In genomic region chr2:76197428-76197827, GRCh38 we compare ENCODE assay signal across 17 cellular contexts.
DNase-seq lines count a peak whose midpoint lies in the region; ATAC-seq and TF ChIP-seq lines count a peak whose summit lies in the region.
"Had no signal": no experiment of that assay in that cellular context is flagged by ENCODE, and none has a peak within 500 bp of the region (broad histone marks: within the 10 kb centered on the region; RNA-seq: fewer than 3 reads in every experiment).

No MANE protein-coding gene starts in this region.

- H3K27me3 Mint-ChIP-seq in GM23338 (ENCODE audit: insufficient read depth, low read depth, poor library complexity) (peaks cover 4% of the 10 kb centered on the region), neural progenitor cell (ENCODE audit: insufficient read depth, low read depth) (no peaks in the 10 kb centered on the region)
- H3K27me3 Mint-ChIP-seq: CD8-positive, alpha-beta memory T cell had no signal

- CTCF ChIA-PET in PC-3 (lab: Charles Lee): no interaction called here

- no peaks in the 10 kb centered on the region for H3K9me2 ChIP-seq in GM23338 (ENCODE audit: insufficient read depth)
- no peaks in the 10 kb centered on the region for H3K9me2 ChIP-seq in PC-3 (replicated peaks; ENCODE audit: low read length)

- H3K4me1 Mint-ChIP-seq in GM23338 (no peaks in the 10 kb centered on the region; the same call in 2 of the 3 replicates), neural progenitor cell (no peaks in the 10 kb centered on the region)
- H3K4me1 Mint-ChIP-seq: CD8-positive, alpha-beta memory T cell had no signal

- intact Hi-C loops in PC-3 (cut with micrococcal nuclease): loop anchor here (5.0 kb wide), 1 partner anchor 410 kb away; no protein-coding TSS in a partner anchor

- H3K27ac Mint-ChIP-seq in GM23338: no peak overlapping the region
- H3K27ac Mint-ChIP-seq in neural progenitor cell: no peak overlapping the region
- H3K27ac Mint-ChIP-seq: CD8-positive, alpha-beta memory T cell; HFFc6 had no signal

- H3K9me3 ChIP-seq in ES-I3 (ENCODE audit: control insufficient read depth, insufficient read depth, low read length) (no peaks in the 10 kb centered on the region), PC-3 (ENCODE audit: low read length) (no peaks in the 10 kb centered on the region), neural progenitor cell (ENCODE audit: low read depth) (no peaks in the 10 kb centered on the region)
- H3K9me3 ChIP-seq: BLaER1, MG63 had no signal

- no peaks in the 10 kb centered on the region for H3K79me2 ChIP-seq in GM23338 (replicated peaks; ENCODE audit: insufficient read depth)
- no peaks in the 10 kb centered on the region for H3K79me2 ChIP-seq in PC-3 (ENCODE audit: low read length)
- no peaks in the 10 kb centered on the region for H3K79me2 ChIP-seq in neural progenitor cell (ENCODE audit: low read depth)

- DNase-seq in GM23338 (ENCODE audit: low spot score): peak; percentile 15
- DNase-seq in PC-3: no peak
- peak; percentile 4 for DNase-seq in neural progenitor cell (ENCODE audit: low spot score)
- DNase-seq in HuH-7.5 (ENCODE audit: low spot score): no peak
- no peak for DNase-seq in hypothalamus (lab: John Stamatoyannopoulos, UW)
- no peak for DNase-seq in activated effector memory CD4-positive, alpha-beta T cell treated with Interleukin-2 at 50 U/mL for 16 hours
- DNase-seq: GF-D8, GOT3, NCI-H2081 treated with DMSO at 0.1 percent for 48 hours, NCI-H774 had no signal

- ATAC-seq in GM23338 (peak; percentile 50), PC-3 (no peak), GM21381 (IDR thresholded peaks at IDR 0.05; ENCODE audit: unreplicated experiment) (no peak)

- H3K9me3 Mint-ChIP-seq in GM23338 (no peaks in the 10 kb centered on the region), neural progenitor cell (no peaks in the 10 kb centered on the region)

- H3K4me2 ChIP-seq in GM23338: peak overlapping the region; percentile 16; the same call in 1 of the 2 replicates
- peak overlapping the region; percentile 49 for H3K4me2 ChIP-seq in PC-3 (ENCODE audit: low read length)
- H3K4me2 ChIP-seq in neural progenitor cell: no peak overlapping the region
- H3K4me2 ChIP-seq: BLaER1, KMS-11 had no signal

- H3K36me3 ChIP-seq in ES-I3 (ENCODE audit: insufficient read depth, low read length) (no peaks in the 10 kb centered on the region), GM23338 (ENCODE audit: insufficient read depth) (no peaks in the 10 kb centered on the region), PC-3 (ENCODE audit: low read depth, low read length) (no peaks in the 10 kb centered on the region), neural progenitor cell (no peaks in the 10 kb centered on the region)
- H3K36me3 ChIP-seq: BLaER1, MG63 had no signal

- H4K20me1 ChIP-seq in GM23338 (replicated peaks; ENCODE audit: insufficient read depth) (no peaks in the 10 kb centered on the region), PC-3 (ENCODE audit: low read length) (no peaks in the 10 kb centered on the region), neural progenitor cell (ENCODE audit: low read depth) (no peaks in the 10 kb centered on the region)
- H4K20me1 ChIP-seq: BLaER1 had no signal

- H3F3A ChIP-seq in GM23338 (replicated peaks; ENCODE audit: low read depth) (no peaks in the 10 kb centered on the region), PC-3 (ENCODE audit: low read length, unreplicated experiment) (no peaks in the 10 kb centered on the region), neural progenitor cell (ENCODE audit: low read depth) (no peaks in the 10 kb centered on the region)

- H2AFZ ChIP-seq in GM23338 (peak overlapping the region; percentile 81), PC-3 (ENCODE audit: low read length) (peak overlapping the region; percentile 60), neural progenitor cell (replicated peaks) (peak overlapping the region; percentile 95)

- peak overlapping the region; percentile 37; the same call in 1 of the 2 replicates for H3K9ac ChIP-seq in ES-I3 (ENCODE audit: low read depth, low read length)
- H3K9ac ChIP-seq in PC-3 (ENCODE audit: low read length): no peak overlapping the region
- H3K9ac ChIP-seq in neural progenitor cell: no peak overlapping the region
- H3K9ac ChIP-seq: BLaER1, KMS-11 had no signal

- H3K4me1 ChIP-seq in ES-I3 (ENCODE audit: insufficient read depth, low read length) (no peaks in the 10 kb centered on the region), GM23338 (ENCODE audit: insufficient read depth) (no peaks in the 10 kb centered on the region), PC-3 (ENCODE audit: insufficient read depth, low read length) (no peaks in the 10 kb centered on the region), neural progenitor cell (no peaks in the 10 kb centered on the region)
- H3K4me1 ChIP-seq: BLaER1 had no signal

- no peak overlapping the region for H3K27ac ChIP-seq in GM23338 (ENCODE audit: low read depth)
- no peak overlapping the region for H3K27ac ChIP-seq in PC-3 (ENCODE audit: low read length)
- H3K27ac ChIP-seq in neural progenitor cell: no peak overlapping the region
- H3K27ac ChIP-seq: BLaER1, KMS-11 had no signal

- H3K27me3 ChIP-seq in GM23338 (ENCODE audit: insufficient read depth) (no peaks in the 10 kb centered on the region), PC-3 (ENCODE audit: low read length) (no peaks in the 10 kb centered on the region), neural progenitor cell (no peaks in the 10 kb centered on the region)
- H3K27me3 ChIP-seq: BLaER1 had no signal

- no peak overlapping the region for H3K4me3 Mint-ChIP-seq in GM23338
- no peak overlapping the region for H3K4me3 Mint-ChIP-seq in neural progenitor cell
- H3K4me3 Mint-ChIP-seq: CD8-positive, alpha-beta memory T cell; HFFc6 had no signal

- no TSS peak for BruUV-seq in PC-3 (replicated peaks; lab: Mats Ljungman, UMichigan)

- POLR2A ChIA-PET in PC-3 (lab: Charles Lee; ENCODE audit: unreplicated experiment): no interaction called here

- TF ChIP-seq CTCF in GM23338 (conservative IDR thresholded peaks at IDR 0.05; ENCODE audit: low read depth in 2 of 2): no peak
- TF ChIP-seq CTCF in PC-3 (conservative IDR thresholded peaks at IDR 0.05; ENCODE audit: low read depth, low read length): no peak
- TF ChIP-seq CTCF in neural progenitor cell (IDR thresholded peaks at IDR 0.05): no peak

- no peak overlapping the region for H3K4me3 ChIP-seq in GM23338
- H3K4me3 ChIP-seq in PC-3 (ENCODE audit: low read length): peak overlapping the region; percentile 35; the same call in 1 of the 2 replicates
- no peak overlapping the region for H3K4me3 ChIP-seq in neural progenitor cell
- H3K4me3 ChIP-seq: BLaER1, MG63 had no signal

- H3K36me3 Mint-ChIP-seq in GM23338 (ENCODE audit: low read depth) (no peaks in the 10 kb centered on the region), neural progenitor cell (no peaks in the 10 kb centered on the region)
- H3K36me3 Mint-ChIP-seq: CD8-positive, alpha-beta memory T cell had no signal

TF ChIP-seq in GM23338, 12 proteins besides CTCF, POLR2A, EP300 and RAD21 (continues in another document):
- no peak for TF ChIP-seq ZNF331 (CRISPR knock-in tag; IDR thresholded peaks at IDR 0.05; ENCODE audit: low read depth)
- no peak for TF ChIP-seq POLR2AphosphoS5 (IDR thresholded peaks at IDR 0.05; ENCODE audit: low read depth)
- no peak for TF ChIP-seq ETS1 (IDR thresholded peaks at IDR 0.05)
- no peak for TF ChIP-seq STAT1 (IDR thresholded peaks at IDR 0.05; ENCODE audit: unreplicated experiment)
- TF ChIP-seq ZNF114 (CRISPR knock-in tag; IDR thresholded peaks at IDR 0.05): no peak

Comparison
In these comparisons a context has a peak if more than half of its experiments do, and no peak if none do; other contexts are left out.
1. DNase-seq: peak in GM23338 (single experiment) and neural progenitor cell (single experiment); none in PC-3 (single experiment), HuH-7.5 (single experiment), hypothalamus (0 of 51) and activated effector memory CD4-positive, alpha-beta T cell treated with Interleukin-2 at 50 U/mL for 16 hours (single experiment).
2. Peak in every context shown above with its lines, with median percentiles within 50 percentile points of each other: H2AFZ ChIP-seq.